Comparison of ENCODE assay signal across 8 cellular contexts in the genomic region with DNA sequence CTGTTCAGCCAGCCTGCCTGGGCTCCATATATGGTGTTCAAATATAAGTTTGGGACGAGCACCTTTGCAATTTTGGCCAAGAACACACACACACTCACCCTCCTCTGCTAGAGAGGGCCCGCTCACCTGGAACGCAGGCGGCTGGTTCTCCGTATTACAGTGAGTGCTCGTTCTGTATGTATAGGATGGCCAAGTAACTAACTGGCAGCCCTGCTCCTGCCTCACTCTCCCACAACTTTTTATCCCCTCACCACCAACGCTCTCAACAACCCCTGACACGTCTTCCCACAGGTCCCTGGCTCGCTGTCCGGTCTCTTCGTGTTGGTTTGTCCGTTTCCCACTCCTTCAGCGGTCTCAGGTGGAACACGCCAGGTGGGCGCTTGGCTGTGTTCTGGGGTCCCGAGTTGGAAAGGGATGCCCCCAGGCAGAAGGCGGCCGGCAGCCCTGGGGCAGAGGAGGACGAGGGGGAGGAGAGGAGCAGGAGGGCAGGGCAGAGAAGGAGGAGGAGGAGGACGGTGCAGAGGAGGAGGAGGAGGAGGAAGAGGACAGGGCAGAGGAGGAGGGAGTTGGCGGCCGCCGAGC. TPM values are rescaled to one million over a fixed set of nuclear protein-coding genes. Genes with fewer than 3 reads are reported as not detected.
DNase-seq lines count a peak whose midpoint lies in the region; ATAC-seq and TF ChIP-seq lines count a peak whose summit lies in the region.

No MANE protein-coding gene starts in this region.

- H2BK12ac ChIP-seq in trophoblast cell (ENCODE audit: low read length), result peak overlapping the region; percentile 0

- H2BK120ac ChIP-seq in trophoblast cell (ENCODE audit: insufficient read depth, low read length, poor library complexity), result peak overlapping the region; percentile 4

- no peak overlapping the region for H2BK5ac ChIP-seq in trophoblast cell (ENCODE audit: low read depth, low read length, poor library complexity)

- no peaks in the 10 kb centered on the region for H3K36me3 ChIP-seq in trophoblast cell (ENCODE audit: control insufficient read depth in 1 of 2, insufficient read depth in 2 of 2, low read length in 2 of 2)

- no peak overlapping the region for H3K27ac ChIP-seq in trophoblast cell (ENCODE audit: low read depth, low read length)

- H3K4me3 ChIP-seq in fibroblast of the aortic adventitia (ENCODE audit: low read depth, low read length) (peak overlapping the region; percentile 92), trophoblast cell (ENCODE audit: low read depth, low read length) (peak overlapping the region; percentile 97)

- H4K12ac ChIP-seq in trophoblast cell (ENCODE audit: low read depth, low read length), result peak overlapping the region; percentile 12

- peak overlapping the region; percentile 41 for H3K9ac ChIP-seq in trophoblast cell (ENCODE audit: low read length)

- ATAC-seq in SK-N-SH treated with all-trans-retinoic acid at 6 μM for 48 hours, result peak; percentile 8
- ATAC-seq in GM21447 (IDR thresholded peaks at IDR 0.05; ENCODE audit: unreplicated experiment), result no peak
- ATAC-seq in GM19463 (IDR thresholded peaks at IDR 0.05; ENCODE audit: unreplicated experiment), result no peak
- no peak for ATAC-seq in GM21515 (IDR thresholded peaks at IDR 0.05; ENCODE audit: unreplicated experiment)

- no peak overlapping the region for H3K23ac ChIP-seq in trophoblast cell (ENCODE audit: low read length)

- H4K91ac ChIP-seq in trophoblast cell (ENCODE audit: low read depth, low read length), result peak overlapping the region; percentile 32

- H3K79me1 ChIP-seq in trophoblast cell (ENCODE audit: low read length), result peaks cover 9% of the 10 kb centered on the region

- peaks cover 2% of the 10 kb centered on the region for H3K79me2 ChIP-seq in trophoblast cell (ENCODE audit: control insufficient read depth, insufficient read depth, low read length, poor library complexity)

- no peak overlapping the region for H3K18ac ChIP-seq in trophoblast cell (ENCODE audit: low read length)

- peak overlapping the region; percentile 12 for H4K8ac ChIP-seq in trophoblast cell (ENCODE audit: low read depth, low read length)

- no peak for TF ChIP-seq CTCF in fibroblast of the aortic adventitia (IDR thresholded peaks at IDR 0.05; ENCODE audit: insufficient read depth, low read length)

- no peak overlapping the region for H3K4ac ChIP-seq in trophoblast cell (ENCODE audit: low read depth, low read length)

- no CpG with 5 or more reads among the region's 23 CpGs for WGBS in trophoblast cell (ENCODE audit: extremely low coverage, insufficient coverage, insufficient read length)

- no peaks in the 10 kb centered on the region for H3K27me3 ChIP-seq in trophoblast cell (ENCODE audit: insufficient read depth, low read length)

- H2AK5ac ChIP-seq in trophoblast cell (ENCODE audit: low read length), result no peak overlapping the region

- peak overlapping the region; percentile 79 for H3K4me2 ChIP-seq in trophoblast cell (ENCODE audit: low read length)

- H2AFZ ChIP-seq in trophoblast cell (ENCODE audit: insufficient read depth, low read length, poor library complexity), result peak overlapping the region; percentile 48

- H3K4me1 ChIP-seq in trophoblast cell (ENCODE audit: control insufficient read depth in 1 of 2, insufficient read depth in 2 of 2, low read length in 2 of 2), result peaks cover 0 to 4% of the 10 kb centered on the region in 2 experiments

- no peaks in the 10 kb centered on the region for H3K9me3 ChIP-seq in trophoblast cell (ENCODE audit: insufficient read depth, low read depth, low read length)

- peak overlapping the region; percentile 41 for H3K14ac ChIP-seq in trophoblast cell (ENCODE audit: low read length)

- peak; percentile 9 for DNase-seq in GM03348 (ENCODE audit: low spot score)
- no peak for DNase-seq in fibroblast of the aortic adventitia (ENCODE audit: low read depth)
- DNase-seq in trophoblast cell, result no peak
- DNase-seq in HUDEP-2 (lab: John Stamatoyannopoulos, UW; ENCODE audit: unreplicated experiment in 76 of 76), result no peak

TF ChIP-seq in SK-N-SH treated with all-trans-retinoic acid at 6 μM for 48 hours, 23 proteins besides CTCF, POLR2A, EP300 and RAD21:
- TF ChIP-seq TOX (CRISPR knock-in tag; IDR thresholded peaks at IDR 0.05; ENCODE audit: borderline replicate concordance) (no peak), PATZ1 (CRISPR knock-in tag; IDR thresholded peaks at IDR 0.05; ENCODE audit: borderline replicate concordance) (no peak), ESRRG (CRISPR knock-in tag; IDR thresholded peaks at IDR 0.05) (no peak), ZFP30 (CRISPR knock-in tag; IDR thresholded peaks at IDR 0.05) (no peak), ZFP3 (CRISPR knock-in tag; IDR thresholded peaks at IDR 0.05) (no peak), OSR1 (CRISPR knock-in tag; IDR thresholded peaks at IDR 0.05) (no peak), PPARA (CRISPR knock-in tag; IDR thresholded peaks at IDR 0.05; ENCODE audit: borderline replicate concordance) (no peak), ZNF70 (CRISPR knock-in tag; IDR thresholded peaks at IDR 0.05) (no peak), CSDC2 (CRISPR knock-in tag; IDR thresholded peaks at IDR 0.05) (no peak), BACH2 (CRISPR knock-in tag; IDR thresholded peaks at IDR 0.05; ENCODE audit: borderline replicate concordance) (no peak), ZNF8 (CRISPR knock-in tag; IDR thresholded peaks at IDR 0.05) (no peak), ZC3H10 (CRISPR knock-in tag; IDR thresholded peaks at IDR 0.05) (no peak), GLIS3 (CRISPR knock-in tag; IDR thresholded peaks at IDR 0.05) (no peak), ZNF565 (CRISPR knock-in tag; conservative IDR thresholded peaks at IDR 0.05; ENCODE audit: low read depth) (no peak), TSHZ2 (CRISPR knock-in tag; IDR thresholded peaks at IDR 0.05) (no peak)
- TF ChIP-seq, protein P1, sequence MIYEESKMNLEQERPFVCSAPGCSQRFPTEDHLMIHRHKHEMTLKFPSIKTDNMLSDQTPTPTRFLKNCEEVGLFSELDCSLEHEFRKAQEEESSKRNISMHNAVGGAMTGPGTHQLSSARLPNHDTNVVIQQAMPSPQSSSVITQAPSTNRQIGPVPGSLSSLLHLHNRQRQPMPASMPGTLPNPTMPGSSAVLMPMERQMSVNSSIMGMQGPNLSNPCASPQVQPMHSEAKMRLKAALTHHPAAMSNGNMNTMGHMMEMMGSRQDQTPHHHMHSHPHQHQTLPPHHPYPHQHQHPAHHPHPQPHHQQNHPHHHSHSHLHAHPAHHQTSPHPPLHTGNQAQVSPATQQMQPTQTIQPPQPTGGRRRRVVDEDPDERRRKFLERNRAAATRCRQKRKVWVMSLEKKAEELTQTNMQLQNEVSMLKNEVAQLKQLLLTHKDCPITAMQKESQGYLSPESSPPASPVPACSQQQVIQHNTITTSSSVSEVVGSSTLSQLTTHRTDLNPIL (CRISPR knock-in tag; IDR thresholded peaks at IDR 0.05; ENCODE audit: low read depth), result no peak
- TF ChIP-seq, protein P2, sequence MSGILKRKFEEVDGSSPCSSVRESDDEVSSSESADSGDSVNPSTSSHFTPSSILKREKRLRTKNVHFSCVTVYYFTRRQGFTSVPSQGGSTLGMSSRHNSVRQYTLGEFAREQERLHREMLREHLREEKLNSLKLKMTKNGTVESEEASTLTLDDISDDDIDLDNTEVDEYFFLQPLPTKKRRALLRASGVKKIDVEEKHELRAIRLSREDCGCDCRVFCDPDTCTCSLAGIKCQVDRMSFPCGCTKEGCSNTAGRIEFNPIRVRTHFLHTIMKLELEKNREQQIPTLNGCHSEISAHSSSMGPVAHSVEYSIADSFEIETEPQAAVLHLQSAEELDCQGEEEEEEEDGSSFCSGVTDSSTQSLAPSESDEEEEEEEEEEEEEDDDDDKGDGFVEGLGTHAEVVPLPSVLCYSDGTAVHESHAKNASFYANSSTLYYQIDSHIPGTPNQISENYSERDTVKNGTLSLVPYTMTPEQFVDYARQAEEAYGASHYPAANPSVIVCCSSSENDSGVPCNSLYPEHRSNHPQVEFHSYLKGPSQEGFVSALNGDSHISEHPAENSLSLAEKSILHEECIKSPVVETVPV (CRISPR knock-in tag; IDR thresholded peaks at IDR 0.05), result no peak

RNA-seq across cellular contexts. Expression of gene MSRB3, which starts 0.4 kb away (rescaled TPM):
- total RNA-seq in fibroblast of the aortic adventitia (ENCODE audit: low replicate concordance), result 36.8 and 55.1 TPM in 2 replicates
- polyA plus RNA-seq in trophoblast cell (2013), result 12.7 TPM in 2 replicates
